Comparison of ENCODE assay signal across 8 cellular contexts in the genomic region with DNA sequence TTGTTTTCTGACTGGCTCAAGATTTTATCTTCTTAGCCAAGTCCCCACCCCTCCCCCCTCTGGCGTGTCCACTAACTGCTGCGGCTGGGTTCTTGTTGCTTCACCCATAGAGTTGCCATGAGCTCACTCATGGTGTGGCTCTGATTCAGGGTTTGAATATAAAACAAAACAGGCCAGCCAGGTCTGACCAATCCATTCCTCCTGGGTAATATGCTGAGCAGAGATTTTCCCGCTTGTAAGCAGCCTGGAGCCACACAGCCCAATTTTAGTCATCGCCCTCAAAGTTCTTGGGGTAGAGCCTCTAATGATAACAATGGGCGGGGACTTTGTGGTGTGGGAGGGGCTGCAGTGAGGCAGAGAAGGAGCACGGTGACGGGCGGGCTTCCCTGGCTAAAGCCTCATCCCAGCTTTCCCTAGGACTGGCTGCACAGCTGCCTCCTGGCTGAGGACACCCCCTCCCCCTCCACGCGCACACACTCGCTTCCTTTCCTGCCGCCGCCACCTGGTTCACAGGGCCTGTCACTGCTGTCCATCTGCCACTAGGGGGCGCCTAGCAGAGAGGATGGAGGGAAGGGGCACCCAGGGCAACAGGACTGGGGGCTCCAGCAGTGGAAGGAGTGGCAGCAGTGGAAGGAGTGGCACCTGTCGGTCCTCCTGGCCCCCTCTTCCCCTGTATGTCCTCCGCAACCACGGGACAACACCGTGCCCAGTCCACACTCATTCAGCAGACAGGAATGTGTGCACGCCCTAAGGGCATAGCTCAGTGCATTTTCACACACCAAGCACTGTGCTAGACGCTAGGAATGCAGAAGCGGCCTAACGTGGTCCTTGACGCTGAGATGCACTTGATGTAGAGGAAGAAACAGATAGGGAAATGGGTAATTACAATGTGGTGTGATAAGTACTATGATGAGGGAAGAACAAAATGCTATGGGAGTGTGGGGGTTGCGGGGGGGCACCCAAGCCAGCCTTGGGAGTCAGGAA. TPM values are rescaled to one million over a fixed set of nuclear protein-coding genes. Genes with fewer than 3 reads are reported as not detected.
DNase-seq lines count a peak whose midpoint lies in the region; ATAC-seq, FAIRE-seq and TF ChIP-seq lines count a peak whose summit lies in the region.

No MANE protein-coding gene starts in this region.

- H2AFZ ChIP-seq in neural progenitor cell (replicated peaks), result no peak overlapping the region

- H3K79me2 ChIP-seq in neural progenitor cell (ENCODE audit: low read depth), result no peaks in the 10 kb centered on the region

- peaks cover 7% of the 10 kb centered on the region for H3K36me3 Mint-ChIP-seq in neural progenitor cell

- H3K9me3 Mint-ChIP-seq in neural progenitor cell, result no peaks in the 10 kb centered on the region

- peak overlapping the region; percentile 39 for H3K4me2 ChIP-seq in neural progenitor cell

- peaks cover 15% of the 10 kb centered on the region for H3F3A ChIP-seq in neural progenitor cell (ENCODE audit: low read depth)

- no peak overlapping the region for H3K27ac Mint-ChIP-seq in neural progenitor cell

- no peak overlapping the region for H3K9ac ChIP-seq in neural progenitor cell

- no peak for FAIRE-seq in urothelium cell line (lab: Jason Lieb, UNC)

- TF ChIP-seq POLR2A in esophagus squamous epithelium (IDR thresholded peaks at IDR 0.05), result no peak

- H3K4me1 ChIP-seq in esophagus squamous epithelium (peaks cover 0 to 19% (median 7%) of the 10 kb centered on the region in 3 donors), neural progenitor cell (peaks cover 7% of the 10 kb centered on the region)

- H3K36me3 ChIP-seq in esophagus squamous epithelium (no peaks in the 10 kb centered on the region), neural progenitor cell (no peaks in the 10 kb centered on the region)

- H3K4me1 Mint-ChIP-seq in neural progenitor cell, result peaks cover 3% of the 10 kb centered on the region

- WGBS in esophagus squamous epithelium, 2 donors, result 31 to 41% methylated on average over 11 to 21 of the region's 24 CpGs

- H3K9me3 ChIP-seq in esophagus squamous epithelium (no peaks in the 10 kb centered on the region), neural progenitor cell (ENCODE audit: low read depth) (no peaks in the 10 kb centered on the region)

- H3K4me3 ChIP-seq in GM12875 (ENCODE audit: low read depth, low read length) (no peak overlapping the region), esophagus squamous epithelium (peak overlapping the region in 1 of 4 donors; percentile 26), neural progenitor cell (peak overlapping the region; percentile 12)

- peak overlapping the region; percentile 40 to 77 (median 64) for H3K27ac ChIP-seq in esophagus squamous epithelium
- no peak overlapping the region for H3K27ac ChIP-seq in neural progenitor cell

- DNase-seq in NCI-H82 (lab: John Stamatoyannopoulos, UW) (peak; percentile 96), esophagus squamous epithelium (lab: John Stamatoyannopoulos, UW) (no peak), neural progenitor cell (ENCODE audit: low spot score) (peak; percentile 93), urothelium cell line (ENCODE audit: low spot score) (peak; percentile 23), NK-92 (lab: John Stamatoyannopoulos, UW; ENCODE audit: unreplicated experiment) (no peak)
- peak; percentile 70 for DNase-seq in activated T-cell treated with anti-CD3 and anti-CD28 coated beads, Interleukin-2, amount 50 U/mL, for 1 hour

- peak; percentile 87 for ATAC-seq in HG02759 (IDR thresholded peaks at IDR 0.05; ENCODE audit: unreplicated experiment)

- H4K20me1 ChIP-seq in neural progenitor cell (ENCODE audit: low read depth), result peaks cover 5% of the 10 kb centered on the region

- peaks cover 2% of the 10 kb centered on the region for H3K27me3 Mint-ChIP-seq in neural progenitor cell (ENCODE audit: insufficient read depth, low read depth)

- H3K27me3 ChIP-seq in esophagus squamous epithelium (no peaks in the 10 kb centered on the region), neural progenitor cell (no peaks in the 10 kb centered on the region)

- TF ChIP-seq CTCF in GM12875 (IDR thresholded peaks at IDR 0.05; ENCODE audit: borderline replicate concordance, insufficient read depth, low read depth, low read length), result peak; percentile 89
- TF ChIP-seq CTCF in esophagus squamous epithelium (IDR thresholded peaks at IDR 0.05), result peak in 5 of 6 experiments; percentile 47 to 68 (median 62)
- TF ChIP-seq CTCF in neural progenitor cell (IDR thresholded peaks at IDR 0.05), result peak; percentile 96

- H3K4me3 Mint-ChIP-seq in neural progenitor cell, result no peak overlapping the region

- intact Hi-C loops in esophagus squamous epithelium (cut with DNase I), result loop anchor here (5.0 kb wide), 1 partner anchor 122 kb away; the partner anchor contains the start of genes NCBP2L and TSC22D3

RNA-seq across cellular contexts. Expression of gene PRPS1, which starts 26.8 kb away (rescaled TPM):
- total RNA-seq in esophagus squamous epithelium (10 to 100 TPM in 3 of 4 donors, 1 to 10 TPM in 1; 9.1 to 18.1 (median 16.5) TPM), neural progenitor cell (ENCODE audit: low replicate concordance) (177 and 264 TPM in 2 replicates)

Comparison
In these comparisons a context has a peak if more than half of its experiments do, and no peak if none do; other contexts are left out.
1. DNase-seq: peak in NCI-H82 (single experiment), activated T-cell treated with anti-CD3 and anti-CD28 coated beads, Interleukin-2, amount 50 U/mL, for 1 hour (single experiment), neural progenitor cell (single experiment) and urothelium cell line (single experiment); none in esophagus squamous epithelium (single experiment) and NK-92 (single experiment).
2. Peak in every context shown above with its lines, with median percentiles within 50 percentile points of each other: CTCF ChIP-seq.